8 cellular contexts compared by ENCODE assay signal in the genomic region with DNA sequence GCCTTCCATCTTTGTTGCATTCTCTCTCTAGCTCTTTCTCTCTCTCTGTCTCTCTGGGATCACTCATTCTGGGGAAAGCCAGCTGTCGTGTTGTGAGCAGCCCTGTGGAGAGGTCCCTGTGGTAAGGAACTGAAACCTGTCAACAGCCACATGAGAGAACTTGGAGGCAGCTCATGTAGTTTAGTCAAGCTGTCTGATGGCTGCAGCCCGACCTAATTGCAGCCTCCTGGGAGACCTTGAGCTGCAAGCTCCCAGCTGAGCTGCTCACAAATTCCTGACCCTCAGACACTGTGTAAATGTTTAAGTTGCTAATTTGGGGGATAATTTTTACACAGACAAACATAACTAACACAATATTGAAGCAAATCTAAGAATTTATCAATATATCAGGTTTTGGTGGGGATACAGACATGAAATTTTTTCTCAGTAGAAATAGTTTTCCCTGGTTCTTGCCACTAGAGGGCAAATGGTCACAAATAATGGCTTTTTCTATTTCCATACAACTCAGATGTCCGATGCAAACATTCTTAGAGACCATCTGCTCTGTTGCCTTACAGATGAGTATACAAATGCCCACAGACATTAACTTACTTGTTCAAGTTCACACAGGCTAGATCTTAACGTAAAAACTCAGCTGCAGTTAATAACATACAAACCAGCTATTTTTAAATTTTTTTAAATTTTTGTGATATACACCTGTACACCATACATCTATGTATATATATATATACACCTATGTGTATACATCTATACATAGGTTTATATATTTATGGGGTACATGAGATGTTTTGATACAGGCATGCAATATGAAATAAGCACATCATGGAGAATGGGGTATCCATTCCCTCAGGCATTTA. TPM values are rescaled to one million over a fixed set of nuclear protein-coding genes. Genes with fewer than 3 reads are reported as not detected.
DNase-seq lines count a peak whose midpoint lies in the region; ATAC-seq and TF ChIP-seq lines count a peak whose summit lies in the region.

No MANE protein-coding gene starts in this region.

- peak; percentile 55 for TF ChIP-seq CTCF in astrocyte of the cerebellum (IDR thresholded peaks at IDR 0.05; ENCODE audit: low read depth, low read length, missing control alignments)

- no peak overlapping the region for H3K4me3 ChIP-seq in astrocyte of the cerebellum (ENCODE audit: low read depth, low read length)

- DNase-seq in activated CD4-positive, alpha-beta T cell treated with anti-CD3 and anti-CD28 coated beads, Interleukin-2, amount 10 ng/mL, durations not matched to agents 7 days and 5 days, result peak; percentile 17
- no peak for DNase-seq in activated CD4-positive, alpha-beta T cell treated with anti-CD3 and anti-CD28 coated beads, Interleukin-2, amount 50 U/mL, for 4 hours
- DNase-seq in NCI-H774 (lab: John Stamatoyannopoulos, UW), result peak; percentile 58
- DNase-seq in astrocyte of the cerebellum (ENCODE audit: low read depth), result peak; percentile 52
- peak; percentile 34 for DNase-seq in iPS-NIHi7 (ENCODE audit: extremely low spot score)
- peak; percentile 36 for DNase-seq in stimulated activated naive B cell treated with anti-CD40 and anti-IgM and Interleukin-4, amounts not matched to agents 10 μg/mL and 1 μg/mL and 100 μg/mL, for 72 hours

- no peaks in the 10 kb centered on the region for H3K9me3 Mint-ChIP-seq in activated CD4-positive, alpha-beta T cell treated with anti-CD3 and anti-CD28 coated beads, Interleukin-2, amount 10 ng/mL, durations not matched to agents 7 days and 5 days
- peaks cover 0 to 1% of the 10 kb centered on the region in 2 donors for H3K9me3 Mint-ChIP-seq in stimulated activated naive B cell treated with anti-CD40 and anti-IgM and Interleukin-4, amounts not matched to agents 10 μg/mL and 1 μg/mL and 100 μg/mL, for 72 hours

- no peak overlapping the region for H3K4me3 Mint-ChIP-seq in activated CD4-positive, alpha-beta T cell treated with anti-CD3 and anti-CD28 coated beads, Interleukin-2, amount 10 ng/mL, durations not matched to agents 7 days and 5 days
- no peak overlapping the region for H3K4me3 Mint-ChIP-seq in stimulated activated naive B cell treated with anti-CD40 and anti-IgM and Interleukin-4, amounts not matched to agents 10 μg/mL and 1 μg/mL and 100 μg/mL, for 72 hours

- H3K36me3 Mint-ChIP-seq in activated CD4-positive, alpha-beta T cell treated with anti-CD3 and anti-CD28 coated beads, Interleukin-2, amount 10 ng/mL, durations not matched to agents 7 days and 5 days (ENCODE audit: low read depth), result no peaks in the 10 kb centered on the region
- no peaks in the 10 kb centered on the region for H3K36me3 Mint-ChIP-seq in stimulated activated naive B cell treated with anti-CD40 and anti-IgM and Interleukin-4, amounts not matched to agents 10 μg/mL and 1 μg/mL and 100 μg/mL, for 72 hours

- ATAC-seq in GM21528 (IDR thresholded peaks at IDR 0.05; ENCODE audit: low FRiP score, unreplicated experiment), result peak; percentile 96
- ATAC-seq in HG03575 (IDR thresholded peaks at IDR 0.05; ENCODE audit: extremely low read depth, insufficient number of reproducible peaks, low FRiP score, unreplicated experiment), result peak; percentile 90
- ATAC-seq in stimulated activated naive B cell treated with anti-CD40 and anti-IgM and Interleukin-4, amounts not matched to agents 10 μg/mL and 1 μg/mL and 100 μg/mL, for 72 hours (replicated peaks), result peak; percentile 98 to 99

- peaks cover 37% of the 10 kb centered on the region for H3K27me3 Mint-ChIP-seq in activated CD4-positive, alpha-beta T cell treated with anti-CD3 and anti-CD28 coated beads, Interleukin-2, amount 10 ng/mL, durations not matched to agents 7 days and 5 days
- H3K27me3 Mint-ChIP-seq in stimulated activated naive B cell treated with anti-CD40 and anti-IgM and Interleukin-4, amounts not matched to agents 10 μg/mL and 1 μg/mL and 100 μg/mL, for 72 hours, result peaks cover 32 to 49% of the 10 kb centered on the region in 2 donors

- CTCF ChIA-PET in activated CD4-positive, alpha-beta T cell treated with anti-CD3 and anti-CD28 coated beads, Interleukin-2, amount 10 ng/mL, durations not matched to agents 7 days and 5 days (lab: Charles Lee), result interaction anchor here (0.7 to 2.6 kb wide), 8 partner anchors 9 to 510 kb away, joined by 3 to 12 read pairs (median 3); a partner anchor contains a TSS

- POLR2A ChIA-PET in activated CD4-positive, alpha-beta T cell treated with anti-CD3 and anti-CD28 coated beads, Interleukin-2, amount 10 ng/mL, durations not matched to agents 7 days and 5 days (lab: Charles Lee), result interaction anchor here (1.2 kb wide), 1 partner anchor 504 kb away, joined by 3 read pairs; no protein-coding TSS in a partner anchor

- in situ Hi-C loops in astrocyte of the cerebellum (cut with HindIII; ENCODE audit: low sequenced_read_pairs), result loop anchor here (25.0 kb wide), 1 partner anchor 510 kb away; a partner anchor contains a TSS

- no peak overlapping the region for H3K27ac Mint-ChIP-seq in activated CD4-positive, alpha-beta T cell treated with anti-CD3 and anti-CD28 coated beads, Interleukin-2, amount 10 ng/mL, durations not matched to agents 7 days and 5 days
- no peak overlapping the region for H3K27ac Mint-ChIP-seq in stimulated activated naive B cell treated with anti-CD40 and anti-IgM and Interleukin-4, amounts not matched to agents 10 μg/mL and 1 μg/mL and 100 μg/mL, for 72 hours

- peaks cover 9% of the 10 kb centered on the region for H3K4me1 Mint-ChIP-seq in activated CD4-positive, alpha-beta T cell treated with anti-CD3 and anti-CD28 coated beads, Interleukin-2, amount 10 ng/mL, durations not matched to agents 7 days and 5 days
- H3K4me1 Mint-ChIP-seq in stimulated activated naive B cell treated with anti-CD40 and anti-IgM and Interleukin-4, amounts not matched to agents 10 μg/mL and 1 μg/mL and 100 μg/mL, for 72 hours, result peaks cover 6 to 10% of the 10 kb centered on the region in 2 donors

RNA-seq across cellular contexts. Expression of a gene that starts 15.5 kb away (rescaled TPM):
- total RNA-seq in activated CD4-positive, alpha-beta T cell treated with anti-CD3 and anti-CD28 coated beads, Interleukin-2, amount 10 ng/mL, durations not matched to agents 7 days and 5 days, result 10 to 100 TPM; 72.6 to 75.3 TPM

RNA-seq across cellular contexts. Expression of a gene that starts 46.3 kb away (rescaled TPM):
- total RNA-seq in activated CD4-positive, alpha-beta T cell treated with anti-CD3 and anti-CD28 coated beads, Interleukin-2, amount 10 ng/mL, durations not matched to agents 7 days and 5 days, result 10 to 100 TPM; 35.2 to 43.6 TPM

Comparison
In these comparisons a context has a peak if more than half of its experiments do, and no peak if none do; other contexts are left out.
1. DNase-seq: peak in activated CD4-positive, alpha-beta T cell treated with anti-CD3 and anti-CD28 coated beads, Interleukin-2, amount 10 ng/mL, durations not matched to agents 7 days and 5 days (single experiment), NCI-H774 (single experiment), astrocyte of the cerebellum (single experiment), iPS-NIHi7 (single experiment) and stimulated activated naive B cell treated with anti-CD40 and anti-IgM and Interleukin-4, amounts not matched to agents 10 μg/mL and 1 μg/mL and 100 μg/mL, for 72 hours (single experiment); none in activated CD4-positive, alpha-beta T cell treated with anti-CD3 and anti-CD28 coated beads, Interleukin-2, amount 50 U/mL, for 4 hours (0 of 2).
2. Peak in every context shown above with its lines, with median percentiles within 50 percentile points of each other: ATAC-seq.